Comparison of ENCODE assay signal across 28 cellular contexts in the genomic region with DNA sequence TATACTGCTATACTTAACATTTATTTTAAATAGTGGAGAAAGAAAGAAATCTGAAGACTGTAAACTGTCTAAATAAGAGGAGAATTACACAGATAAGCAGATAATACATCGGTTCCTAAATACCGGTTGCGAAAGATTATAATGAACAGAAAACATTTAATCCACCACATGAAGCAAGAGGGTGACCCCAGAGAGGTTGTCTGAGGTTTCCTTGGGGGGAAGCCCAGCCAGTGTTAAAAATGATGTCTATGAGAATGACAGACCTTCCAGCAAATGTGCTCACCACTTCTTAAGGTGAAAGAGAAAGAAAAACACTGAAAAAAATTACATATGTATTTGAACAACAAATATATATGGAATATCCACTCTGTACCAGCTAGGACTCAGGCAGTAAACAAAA.
"Had no signal": no experiment of that assay in that cellular context is flagged by ENCODE, and none has a peak within 500 bp of the region (broad histone marks: within the 10 kb centered on the region; RNA-seq: fewer than 3 reads in every experiment).

No MANE protein-coding gene starts in this region.

- H3K27ac ChIP-seq: cardiac muscle cell, colonic mucosa, dorsolateral prefrontal cortex, left ventricle myocardium inferior, thoracic aorta, vagina, WERI-Rb-1 had no signal

- ATAC-seq: activated CD4-positive, CD25-positive, alpha-beta regulatory T cell treated with anti-CD3 and anti-CD28 coated beads, Interleukin-2, amount 50 U/mL, for 24 hours; mucosa of descending colon; natural killer cell treated with Interleukin-12 subunit alpha and Interleukin-12 subunit beta and Interleukin-15 and Interleukin-18, amount 100 ng/mL, for 72 hours; right cardiac atrium; stimulated activated naive CD8-positive, alpha-beta T cell treated with anti-CD3 and anti-CD28 coated beads, Interleukin-15, Interleukin-2, amounts not matched to agents 100 U/mL and 50 U/mL, for 24 hours had no signal

- H3K4me3 ChIP-seq: cardiac muscle cell, colonic mucosa, dorsolateral prefrontal cortex, left ventricle myocardium inferior, lung, mucosa of descending colon, thoracic aorta, vagina had no signal

- H3K36me3 ChIP-seq: cardiac muscle cell, colonic mucosa, left ventricle myocardium inferior, thoracic aorta, vagina, WERI-Rb-1 had no signal

- DNase-seq: activated CD4-positive, alpha-beta memory T cell treated with anti-CD3 and anti-CD28 coated beads, Interleukin-2, amount 10 ng/mL, durations not matched to agents 7 days and 5 days; activated CD4-positive, alpha-beta T cell treated with anti-CD3 and anti-CD28 coated beads, Interleukin-2, amount 10 ng/mL, durations not matched to agents 7 days and 5 days; activated CD8-positive, alpha-beta memory T cell treated with anti-CD3 and anti-CD28 coated beads, Interleukin-2, amount 50 U/mL, for 48 hours; activated gamma-delta T cell treated with Interleukin-2 at 50 U/mL for 16 hours; activated naive CD4-positive, alpha-beta T cell treated with anti-CD3 and anti-CD28 coated beads, Interleukin-2, amount 50 U/mL, for 16 hours; activated T-cell treated with anti-CD3 and anti-CD28 coated beads, Interleukin-2, amount 50 U/mL, for 24 hours; amniotic stem cell; cerebellar nuclear complex; colonic mucosa; dorsolateral prefrontal cortex; effector memory CD4-positive, alpha-beta T cell; foreskin melanocyte; left ventricle myocardium inferior; mucosa of descending colon; posterior cingulate gyrus; right cardiac atrium; stimulated activated CD4-positive, alpha-beta T cell treated with anti-CD3 and anti-CD28 coated beads, Interleukin-4, amount 100 ng/mL, for 1 hour; stimulated activated naive CD8-positive, alpha-beta T cell treated with anti-CD3 and anti-CD28 coated beads, Interleukin-15, Interleukin-2, amounts not matched to agents 100 U/mL and 50 U/mL, for 24 hours; SW 1271; T-helper 9 cell; trophoblast cell; WERI-Rb-1 had no signal

- H3K4me1 ChIP-seq: colonic mucosa, left ventricle myocardium inferior, vagina had no signal

- H3K27me3 ChIP-seq: cardiac muscle cell, colonic mucosa, dorsolateral prefrontal cortex, vagina had no signal

- H3K9me3 ChIP-seq: colonic mucosa, left ventricle myocardium inferior, mucosa of descending colon, thoracic aorta, vagina had no signal
